Comparison of ENCODE assay signal across 19 cellular contexts in genomic region chr7:94513565-94513860, GRCh38. TPM values are rescaled to one million over a fixed set of nuclear protein-coding genes. Genes with fewer than 3 reads are reported as not detected.
A peak's percentile ranks its signal among the peaks of the same experiment; 100 is the strongest.
DNase-seq lines count a peak whose midpoint lies in the region; ATAC-seq lines count a peak whose summit lies in the region.
"Had no signal": no experiment of that assay in that cellular context is flagged by ENCODE, and none has a peak within 500 bp of the region (broad histone marks: within the 10 kb centered on the region; RNA-seq: fewer than 3 reads in every experiment).

No MANE protein-coding gene starts in this region.

- H3K9me3 Mint-ChIP-seq in activated naive CD4-positive, alpha-beta T cell treated with anti-CD3 and anti-CD28 coated beads, Interleukin-2, amount 50 U/mL, for 24 hours: no peaks in the 10 kb centered on the region
- peaks cover 0 to under 1% of the 10 kb centered on the region in 2 donors for H3K9me3 Mint-ChIP-seq in activated naive CD4-positive, alpha-beta T cell treated with anti-CD3 and anti-CD28 coated beads, Interleukin-2, amount 50 U/mL, for 72 hours
- no peaks in the 10 kb centered on the region for H3K9me3 Mint-ChIP-seq in effector memory CD8-positive, alpha-beta T cell
- H3K9me3 Mint-ChIP-seq: central memory CD8-positive, alpha-beta T cell had no signal

- ATAC-seq in activated naive CD4-positive, alpha-beta T cell treated with anti-CD3 and anti-CD28 coated beads, Interleukin-2, amount 50 U/mL, for 72 hours: no peak
- ATAC-seq in effector memory CD8-positive, alpha-beta T cell (replicated peaks): no peak

- peaks cover 43% of the 10 kb centered on the region for H3K4me1 ChIP-seq in endocrine pancreas (ENCODE audit: control insufficient read depth, insufficient read depth, low read length)

- no peaks in the 10 kb centered on the region for H3K27me3 Mint-ChIP-seq in activated naive CD4-positive, alpha-beta T cell treated with anti-CD3 and anti-CD28 coated beads, Interleukin-2, amount 50 U/mL, for 24 hours
- no peaks in the 10 kb centered on the region for H3K27me3 Mint-ChIP-seq in effector memory CD8-positive, alpha-beta T cell
- H3K27me3 Mint-ChIP-seq: central memory CD8-positive, alpha-beta T cell had no signal

- peak overlapping the region; percentile 19 for H3K4me3 Mint-ChIP-seq in activated naive CD4-positive, alpha-beta T cell treated with anti-CD3 and anti-CD28 coated beads, Interleukin-2, amount 50 U/mL, for 24 hours
- H3K4me3 Mint-ChIP-seq in effector memory CD8-positive, alpha-beta T cell: no peak overlapping the region
- H3K4me3 Mint-ChIP-seq: central memory CD8-positive, alpha-beta T cell had no signal

- peak overlapping the region; percentile 80 for H3K4me3 ChIP-seq in endocrine pancreas (ENCODE audit: control insufficient read depth, insufficient read depth, low read length)
- H3K4me3 ChIP-seq: tibial artery had no signal

- H3K9ac ChIP-seq in endocrine pancreas (ENCODE audit: control insufficient read depth, insufficient read depth, low read length): no peak overlapping the region

- no peaks in the 10 kb centered on the region for H3K36me3 ChIP-seq in endocrine pancreas (ENCODE audit: control insufficient read depth, insufficient read depth, low read length)
- H3K36me3 ChIP-seq: tibial artery had no signal

- H3K27me3 ChIP-seq in endocrine pancreas (ENCODE audit: control insufficient read depth, insufficient read depth, low read length): no peaks in the 10 kb centered on the region
- H3K27me3 ChIP-seq: tibial artery had no signal

- H3K9me3 ChIP-seq in endocrine pancreas (ENCODE audit: control insufficient read depth, low read length): no peaks in the 10 kb centered on the region
- H3K9me3 ChIP-seq: Caco-2, tibial artery had no signal

- peaks cover 54% of the 10 kb centered on the region for H3K4me1 Mint-ChIP-seq in activated naive CD4-positive, alpha-beta T cell treated with anti-CD3 and anti-CD28 coated beads, Interleukin-2, amount 50 U/mL, for 24 hours
- H3K4me1 Mint-ChIP-seq in effector memory CD8-positive, alpha-beta T cell (ENCODE audit: low read depth in 2 of 2): peaks cover 34 to 55% of the 10 kb centered on the region in 2 donors

- no peak for DNase-seq in activated naive CD4-positive, alpha-beta T cell treated with anti-CD3 and anti-CD28 coated beads, Interleukin-2, amount 50 U/mL, for 72 hours (ENCODE audit: low spot score in 2 of 2)
- DNase-seq in NCI-H748 treated with DMSO at 0.1 percent for 48 hours (lab: John Stamatoyannopoulos, UW) (peak; percentile 26), renal cortical epithelial cell (ENCODE audit: low read depth) (peak; percentile 24), NCI-H2196 (lab: John Stamatoyannopoulos, UW; ENCODE audit: unreplicated experiment) (no peak), ACHN (no peak)
- no peak for DNase-seq in effector memory CD8-positive, alpha-beta T cell
- DNase-seq: activated CD4-positive, alpha-beta T cell treated with anti-CD3 and anti-CD28 coated beads for 48 hours; activated naive CD4-positive, alpha-beta T cell treated with anti-CD3 and anti-CD28 coated beads, Interleukin-2, amount 50 U/mL, for 16 hours; Caco-2; midbrain; NCI-H1048; NCI-H345; SHP77 treated with DMSO at 0.1 percent for 48 hours; stimulated activated CD4-positive, alpha-beta T cell treated with anti-CD3 and anti-CD28 coated beads, Interleukin-4, amount 100 ng/mL, for 4 hours; T-helper 9 cell; tibial artery had no signal

- no peak overlapping the region for H3K27ac Mint-ChIP-seq in activated naive CD4-positive, alpha-beta T cell treated with anti-CD3 and anti-CD28 coated beads, Interleukin-2, amount 50 U/mL, for 24 hours
- H3K27ac Mint-ChIP-seq in activated naive CD4-positive, alpha-beta T cell treated with anti-CD3 and anti-CD28 coated beads, Interleukin-2, amount 50 U/mL, for 72 hours: no peak overlapping the region
- no peak overlapping the region for H3K27ac Mint-ChIP-seq in effector memory CD8-positive, alpha-beta T cell

- peaks cover 4% of the 10 kb centered on the region for H3K36me3 Mint-ChIP-seq in activated naive CD4-positive, alpha-beta T cell treated with anti-CD3 and anti-CD28 coated beads, Interleukin-2, amount 50 U/mL, for 24 hours
- H3K36me3 Mint-ChIP-seq in activated naive CD4-positive, alpha-beta T cell treated with anti-CD3 and anti-CD28 coated beads, Interleukin-2, amount 50 U/mL, for 72 hours: no peaks in the 10 kb centered on the region
- peaks cover 4% of the 10 kb centered on the region for H3K36me3 Mint-ChIP-seq in effector memory CD8-positive, alpha-beta T cell (ENCODE audit: insufficient read depth)

- in situ Hi-C loops in ACHN (cut with HindIII; ENCODE audit: low pct_ligation_motif_present, low pct_unique_long_range_greater_than_20kb, low sequenced_read_pairs): no loop called here

RNA-seq across cellular contexts. Expression of gene CASD1, which starts 3.9 kb away (rescaled TPM):
- 10 to 100 TPM; 14.6 to 16.7 TPM for total RNA-seq in activated naive CD4-positive, alpha-beta T cell treated with anti-CD3 and anti-CD28 coated beads, Interleukin-2, amount 50 U/mL, for 72 hours
- total RNA-seq in renal cortical epithelial cell: 27.1 and 33.7 TPM in 2 replicates

Comparison
In these comparisons a context has a peak if more than half of its experiments do, and no peak if none do; other contexts are left out.
1. DNase-seq: peak in NCI-H748 treated with DMSO at 0.1 percent for 48 hours (single experiment) and renal cortical epithelial cell (single experiment); none in activated naive CD4-positive, alpha-beta T cell treated with anti-CD3 and anti-CD28 coated beads, Interleukin-2, amount 50 U/mL, for 72 hours (0 of 2), NCI-H2196 (single experiment), effector memory CD8-positive, alpha-beta T cell (0 of 3) and ACHN (single experiment).